ENCODE assay signal across 1 cellular context in the genomic region with DNA sequence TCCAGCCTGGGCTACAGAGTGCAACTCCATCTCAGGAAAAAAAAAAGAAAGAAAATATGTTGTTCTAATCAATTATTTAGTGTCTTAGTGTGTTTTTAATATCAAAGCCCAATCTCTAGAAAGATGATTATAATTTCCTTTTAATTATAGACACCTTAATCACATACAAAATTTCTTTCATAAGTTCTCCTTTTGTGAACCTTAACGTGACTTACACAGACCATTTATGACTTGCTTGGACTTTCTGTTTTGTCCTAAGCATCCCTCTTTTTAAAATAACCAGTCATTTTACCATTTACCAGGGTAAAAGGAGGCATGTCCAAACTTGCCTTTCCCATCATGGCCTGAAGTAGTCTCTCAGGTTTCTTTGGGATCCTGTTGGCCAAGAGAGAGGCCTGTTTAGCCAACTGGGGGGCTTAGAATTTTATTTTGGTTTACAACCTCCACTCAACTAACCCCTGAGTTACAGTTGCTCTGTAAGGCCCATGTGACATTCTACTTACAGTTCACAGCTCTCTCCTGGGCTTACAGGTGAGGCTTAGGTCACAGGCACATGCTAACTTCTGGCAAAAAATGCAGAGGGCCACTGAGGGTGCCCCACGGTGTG.
TF ChIP-seq lines count a peak whose summit lies in the region.

No MANE protein-coding gene starts in this region.

TF ChIP-seq in K562, 482 proteins besides CTCF, POLR2A, EP300 and RAD21 (continued from another document):
- TF ChIP-seq, protein P1, sequence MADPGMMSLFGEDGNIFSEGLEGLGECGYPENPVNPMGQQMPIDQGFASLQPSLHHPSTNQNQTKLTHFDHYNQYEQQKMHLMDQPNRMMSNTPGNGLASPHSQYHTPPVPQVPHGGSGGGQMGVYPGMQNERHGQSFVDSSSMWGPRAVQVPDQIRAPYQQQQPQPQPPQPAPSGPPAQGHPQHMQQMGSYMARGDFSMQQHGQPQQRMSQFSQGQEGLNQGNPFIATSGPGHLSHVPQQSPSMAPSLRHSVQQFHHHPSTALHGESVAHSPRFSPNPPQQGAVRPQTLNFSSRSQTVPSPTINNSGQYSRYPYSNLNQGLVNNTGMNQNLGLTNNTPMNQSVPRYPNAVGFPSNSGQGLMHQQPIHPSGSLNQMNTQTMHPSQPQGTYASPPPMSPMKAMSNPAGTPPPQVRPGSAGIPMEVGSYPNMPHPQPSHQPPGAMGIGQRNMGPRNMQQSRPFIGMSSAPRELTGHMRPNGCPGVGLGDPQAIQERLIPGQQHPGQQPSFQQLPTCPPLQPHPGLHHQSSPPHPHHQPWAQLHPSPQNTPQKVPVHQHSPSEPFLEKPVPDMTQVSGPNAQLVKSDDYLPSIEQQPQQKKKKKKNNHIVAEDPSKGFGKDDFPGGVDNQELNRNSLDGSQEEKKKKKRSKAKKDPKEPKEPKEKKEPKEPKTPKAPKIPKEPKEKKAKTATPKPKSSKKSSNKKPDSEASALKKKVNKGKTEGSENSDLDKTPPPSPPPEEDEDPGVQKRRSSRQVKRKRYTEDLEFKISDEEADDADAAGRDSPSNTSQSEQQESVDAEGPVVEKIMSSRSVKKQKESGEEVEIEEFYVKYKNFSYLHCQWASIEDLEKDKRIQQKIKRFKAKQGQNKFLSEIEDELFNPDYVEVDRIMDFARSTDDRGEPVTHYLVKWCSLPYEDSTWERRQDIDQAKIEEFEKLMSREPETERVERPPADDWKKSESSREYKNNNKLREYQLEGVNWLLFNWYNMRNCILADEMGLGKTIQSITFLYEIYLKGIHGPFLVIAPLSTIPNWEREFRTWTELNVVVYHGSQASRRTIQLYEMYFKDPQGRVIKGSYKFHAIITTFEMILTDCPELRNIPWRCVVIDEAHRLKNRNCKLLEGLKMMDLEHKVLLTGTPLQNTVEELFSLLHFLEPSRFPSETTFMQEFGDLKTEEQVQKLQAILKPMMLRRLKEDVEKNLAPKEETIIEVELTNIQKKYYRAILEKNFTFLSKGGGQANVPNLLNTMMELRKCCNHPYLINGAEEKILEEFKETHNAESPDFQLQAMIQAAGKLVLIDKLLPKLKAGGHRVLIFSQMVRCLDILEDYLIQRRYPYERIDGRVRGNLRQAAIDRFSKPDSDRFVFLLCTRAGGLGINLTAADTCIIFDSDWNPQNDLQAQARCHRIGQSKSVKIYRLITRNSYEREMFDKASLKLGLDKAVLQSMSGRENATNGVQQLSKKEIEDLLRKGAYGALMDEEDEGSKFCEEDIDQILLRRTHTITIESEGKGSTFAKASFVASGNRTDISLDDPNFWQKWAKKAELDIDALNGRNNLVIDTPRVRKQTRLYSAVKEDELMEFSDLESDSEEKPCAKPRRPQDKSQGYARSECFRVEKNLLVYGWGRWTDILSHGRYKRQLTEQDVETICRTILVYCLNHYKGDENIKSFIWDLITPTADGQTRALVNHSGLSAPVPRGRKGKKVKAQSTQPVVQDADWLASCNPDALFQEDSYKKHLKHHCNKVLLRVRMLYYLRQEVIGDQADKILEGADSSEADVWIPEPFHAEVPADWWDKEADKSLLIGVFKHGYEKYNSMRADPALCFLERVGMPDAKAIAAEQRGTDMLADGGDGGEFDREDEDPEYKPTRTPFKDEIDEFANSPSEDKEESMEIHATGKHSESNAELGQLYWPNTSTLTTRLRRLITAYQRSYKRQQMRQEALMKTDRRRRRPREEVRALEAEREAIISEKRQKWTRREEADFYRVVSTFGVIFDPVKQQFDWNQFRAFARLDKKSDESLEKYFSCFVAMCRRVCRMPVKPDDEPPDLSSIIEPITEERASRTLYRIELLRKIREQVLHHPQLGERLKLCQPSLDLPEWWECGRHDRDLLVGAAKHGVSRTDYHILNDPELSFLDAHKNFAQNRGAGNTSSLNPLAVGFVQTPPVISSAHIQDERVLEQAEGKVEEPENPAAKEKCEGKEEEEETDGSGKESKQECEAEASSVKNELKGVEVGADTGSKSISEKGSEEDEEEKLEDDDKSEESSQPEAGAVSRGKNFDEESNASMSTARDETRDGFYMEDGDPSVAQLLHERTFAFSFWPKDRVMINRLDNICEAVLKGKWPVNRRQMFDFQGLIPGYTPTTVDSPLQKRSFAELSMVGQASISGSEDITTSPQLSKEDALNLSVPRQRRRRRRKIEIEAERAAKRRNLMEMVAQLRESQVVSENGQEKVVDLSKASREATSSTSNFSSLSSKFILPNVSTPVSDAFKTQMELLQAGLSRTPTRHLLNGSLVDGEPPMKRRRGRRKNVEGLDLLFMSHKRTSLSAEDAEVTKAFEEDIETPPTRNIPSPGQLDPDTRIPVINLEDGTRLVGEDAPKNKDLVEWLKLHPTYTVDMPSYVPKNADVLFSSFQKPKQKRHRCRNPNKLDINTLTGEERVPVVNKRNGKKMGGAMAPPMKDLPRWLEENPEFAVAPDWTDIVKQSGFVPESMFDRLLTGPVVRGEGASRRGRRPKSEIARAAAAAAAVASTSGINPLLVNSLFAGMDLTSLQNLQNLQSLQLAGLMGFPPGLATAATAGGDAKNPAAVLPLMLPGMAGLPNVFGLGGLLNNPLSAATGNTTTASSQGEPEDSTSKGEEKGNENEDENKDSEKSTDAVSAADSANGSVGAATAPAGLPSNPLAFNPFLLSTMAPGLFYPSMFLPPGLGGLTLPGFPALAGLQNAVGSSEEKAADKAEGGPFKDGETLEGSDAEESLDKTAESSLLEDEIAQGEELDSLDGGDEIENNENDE (IDR thresholded peaks at IDR 0.05; ENCODE audit: low read depth, low read length) = no peak
- TF ChIP-seq GATA2 (CRISPR knock-in tag; IDR thresholded peaks at IDR 0.05) = no peak
- TF ChIP-seq POLR2G (IDR thresholded peaks at IDR 0.05; ENCODE audit: low read depth, low read length) = no peak
- no peak for TF ChIP-seq KLF10 (CRISPR knock-in tag; IDR thresholded peaks at IDR 0.05)
- TF ChIP-seq PBX2 (CRISPR knock-in tag; IDR thresholded peaks at IDR 0.05; ENCODE audit: low read depth) = no peak
- TF ChIP-seq PBX2 (tag; conservative IDR thresholded peaks at IDR 0.05; ENCODE audit: low read depth) = no peak
- TF ChIP-seq ZFP36 (IDR thresholded peaks at IDR 0.05; ENCODE audit: low read depth, low read length, partially characterized antibody) = peak; percentile 91
- no peak for TF ChIP-seq TAF1 (IDR thresholded peaks at IDR 0.05; ENCODE audit: control insufficient read depth, extremely low read depth, insufficient read depth, low read length, severe bottlenecking)
- TF ChIP-seq CXXC5 (CRISPR knock-in tag; IDR thresholded peaks at IDR 0.05) = no peak
- TF ChIP-seq, protein P2, sequence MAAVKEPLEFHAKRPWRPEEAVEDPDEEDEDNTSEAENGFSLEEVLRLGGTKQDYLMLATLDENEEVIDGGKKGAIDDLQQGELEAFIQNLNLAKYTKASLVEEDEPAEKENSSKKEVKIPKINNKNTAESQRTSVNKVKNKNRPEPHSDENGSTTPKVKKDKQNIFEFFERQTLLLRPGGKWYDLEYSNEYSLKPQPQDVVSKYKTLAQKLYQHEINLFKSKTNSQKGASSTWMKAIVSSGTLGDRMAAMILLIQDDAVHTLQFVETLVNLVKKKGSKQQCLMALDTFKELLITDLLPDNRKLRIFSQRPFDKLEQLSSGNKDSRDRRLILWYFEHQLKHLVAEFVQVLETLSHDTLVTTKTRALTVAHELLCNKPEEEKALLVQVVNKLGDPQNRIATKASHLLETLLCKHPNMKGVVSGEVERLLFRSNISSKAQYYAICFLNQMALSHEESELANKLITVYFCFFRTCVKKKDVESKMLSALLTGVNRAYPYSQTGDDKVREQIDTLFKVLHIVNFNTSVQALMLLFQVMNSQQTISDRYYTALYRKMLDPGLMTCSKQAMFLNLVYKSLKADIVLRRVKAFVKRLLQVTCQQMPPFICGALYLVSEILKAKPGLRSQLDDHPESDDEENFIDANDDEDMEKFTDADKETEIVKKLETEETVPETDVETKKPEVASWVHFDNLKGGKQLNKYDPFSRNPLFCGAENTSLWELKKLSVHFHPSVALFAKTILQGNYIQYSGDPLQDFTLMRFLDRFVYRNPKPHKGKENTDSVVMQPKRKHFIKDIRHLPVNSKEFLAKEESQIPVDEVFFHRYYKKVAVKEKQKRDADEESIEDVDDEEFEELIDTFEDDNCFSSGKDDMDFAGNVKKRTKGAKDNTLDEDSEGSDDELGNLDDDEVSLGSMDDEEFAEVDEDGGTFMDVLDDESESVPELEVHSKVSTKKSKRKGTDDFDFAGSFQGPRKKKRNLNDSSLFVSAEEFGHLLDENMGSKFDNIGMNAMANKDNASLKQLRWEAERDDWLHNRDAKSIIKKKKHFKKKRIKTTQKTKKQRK (IDR thresholded peaks at IDR 0.05; ENCODE audit: borderline replicate concordance, low read depth, low read length) = peak; percentile 46; the same call in 1 of the 2 replicates
